8 cellular contexts compared by ENCODE assay signal in genomic region chr19:55258476-55258827, GRCh38. TPM values are rescaled to one million over a fixed set of nuclear protein-coding genes. Genes with fewer than 3 reads are reported as not detected.
DNase-seq lines count a peak whose midpoint lies in the region; ATAC-seq and TF ChIP-seq lines count a peak whose summit lies in the region.

No MANE protein-coding gene starts in this region.

- H3K27ac ChIP-seq in neural progenitor cell: peak overlapping the region; percentile 11

- H3K36me3 ChIP-seq in neural progenitor cell: no peaks in the 10 kb centered on the region

- peaks cover 36% of the 10 kb centered on the region for H3K36me3 Mint-ChIP-seq in activated B cell treated with CpG ODN at 0.5 μM for 24 hours (ENCODE audit: low read depth)
- no peaks in the 10 kb centered on the region for H3K36me3 Mint-ChIP-seq in neural progenitor cell

- H3K4me3 Mint-ChIP-seq in activated B cell treated with CpG ODN at 0.5 μM for 24 hours: peak overlapping the region; percentile 94
- H3K4me3 Mint-ChIP-seq in neural progenitor cell: peak overlapping the region; percentile 91

- H3K9ac ChIP-seq in neural progenitor cell: peak overlapping the region; percentile 77

- H3K79me2 ChIP-seq in neural progenitor cell (ENCODE audit: low read depth): peaks cover 52% of the 10 kb centered on the region

- H3K27me3 ChIP-seq in neural progenitor cell: no peaks in the 10 kb centered on the region

- H3K27me3 Mint-ChIP-seq in activated B cell treated with CpG ODN at 0.5 μM for 24 hours (no peaks in the 10 kb centered on the region), neural progenitor cell (ENCODE audit: insufficient read depth, low read depth) (peaks cover 2% of the 10 kb centered on the region)

- H4K20me1 ChIP-seq in neural progenitor cell (ENCODE audit: low read depth): peaks cover 48% of the 10 kb centered on the region

- H3K4me3 ChIP-seq in epithelial cell of proximal tubule (ENCODE audit: low read depth, low read length) (peak overlapping the region; percentile 87), neural progenitor cell (peak overlapping the region; percentile 71)

- CTCF ChIA-PET in activated B cell treated with CpG ODN at 0.5 μM for 24 hours (lab: Charles Lee): no interaction called here

- H3K4me1 Mint-ChIP-seq in activated B cell treated with CpG ODN at 0.5 μM for 24 hours (peaks cover 57% of the 10 kb centered on the region), neural progenitor cell (peaks cover 49% of the 10 kb centered on the region)

- peak; percentile 62 for DNase-seq in NK-92 treated with Interleukin-12 subunit alpha and Interleukin-12 subunit beta, amount 100 ng/mL, for 24 hours (lab: John Stamatoyannopoulos, UW)
- no peak for DNase-seq in NK-92 (lab: John Stamatoyannopoulos, UW; ENCODE audit: unreplicated experiment)
- DNase-seq in activated B cell treated with CpG ODN at 0.5 μM for 24 hours: no peak
- DNase-seq in epithelial cell of proximal tubule (ENCODE audit: low read depth): no peak
- DNase-seq in neural progenitor cell (ENCODE audit: low spot score): peak; percentile 42
- no peak for DNase-seq in islet precursor cell
- no peak for DNase-seq in cerebellar nuclear complex (lab: John Stamatoyannopoulos, UW)

- peak overlapping the region; percentile 94 for H3K4me2 ChIP-seq in neural progenitor cell

- no peak for TF ChIP-seq CTCF in activated B cell treated with CpG ODN at 0.5 μM for 24 hours (IDR thresholded peaks at IDR 0.05)
- no peak for TF ChIP-seq CTCF in epithelial cell of proximal tubule (conservative IDR thresholded peaks at IDR 0.05; ENCODE audit: low read depth, low read length)
- no peak for TF ChIP-seq CTCF in neural progenitor cell (IDR thresholded peaks at IDR 0.05)

- intact Hi-C loops in activated B cell treated with CpG ODN at 0.5 μM for 24 hours (cut with micrococcal nuclease): loop anchor here (2.0 to 10.0 kb wide), 3 partner anchors 44 to 796 kb away; partner anchors contain the start of genes LENG9, ZNF524 and ZNF865

- peak; percentile 5 for ATAC-seq in HG03108 (IDR thresholded peaks at IDR 0.05; ENCODE audit: unreplicated experiment)
- ATAC-seq in activated B cell treated with CpG ODN at 0.5 μM for 24 hours (ENCODE audit: low read depth): peak; percentile 7

- H3F3A ChIP-seq in neural progenitor cell (ENCODE audit: low read depth): peaks cover 21% of the 10 kb centered on the region

- POLR2A ChIA-PET in activated B cell treated with CpG ODN at 0.5 μM for 24 hours (lab: Charles Lee): interaction anchor here (0.5 to 12.3 kb wide), 13 partner anchors 17 to 396 kb away, joined by 3 to 277 read pairs (median 8); partner anchors contain the start of genes BRSK1, HSPBP1, ISOC2 and KMT5C

- H3K27ac Mint-ChIP-seq in activated B cell treated with CpG ODN at 0.5 μM for 24 hours (peak overlapping the region; percentile 96), neural progenitor cell (no peak overlapping the region)

- peaks cover 20% of the 10 kb centered on the region for H3K4me1 ChIP-seq in neural progenitor cell

- no peaks in the 10 kb centered on the region for H3K9me3 ChIP-seq in neural progenitor cell (ENCODE audit: low read depth)

- no peak overlapping the region for H2AFZ ChIP-seq in neural progenitor cell (replicated peaks)

- H3K9me3 Mint-ChIP-seq in activated B cell treated with CpG ODN at 0.5 μM for 24 hours: no peaks in the 10 kb centered on the region
- no peaks in the 10 kb centered on the region for H3K9me3 Mint-ChIP-seq in neural progenitor cell

RNA-seq across cellular contexts. Expression of gene PPP6R1, which starts 0.4 kb away (rescaled TPM):
- 203 and 220 TPM in 2 replicates for total RNA-seq in activated B cell treated with CpG ODN at 0.5 μM for 24 hours
- total RNA-seq in epithelial cell of proximal tubule: 43.8 and 62.5 TPM in 2 replicates
- total RNA-seq in neural progenitor cell (ENCODE audit: low replicate concordance): 13.1 and 40.4 TPM in 2 replicates

RNA-seq across cellular contexts. Expression of gene HSPBP1, which starts 21.5 kb away (rescaled TPM):
- total RNA-seq in activated B cell treated with CpG ODN at 0.5 μM for 24 hours (32.2 and 32.9 TPM in 2 replicates), epithelial cell of proximal tubule (67.3 and 73.9 TPM in 2 replicates), neural progenitor cell (ENCODE audit: low replicate concordance) (15.0 and 43.1 TPM in 2 replicates)

RNA-seq across cellular contexts. Expression of gene BRSK1, which starts 25.3 kb away (rescaled TPM):
- total RNA-seq in activated B cell treated with CpG ODN at 0.5 μM for 24 hours: 1.3 and 2.7 TPM in 2 replicates
- 2.0 and 16.1 TPM in 2 replicates for total RNA-seq in epithelial cell of proximal tubule
- 24.1 and 43.1 TPM in 2 replicates for total RNA-seq in neural progenitor cell (ENCODE audit: low replicate concordance)

RNA-seq across cellular contexts. Expression of gene TMEM86B, which starts 29.9 kb away (rescaled TPM):
- total RNA-seq in activated B cell treated with CpG ODN at 0.5 μM for 24 hours (12.6 and 14.8 TPM in 2 replicates), epithelial cell of proximal tubule (2.1 and 2.6 TPM in 2 replicates), neural progenitor cell (ENCODE audit: low replicate concordance) (1.4 and 3.3 TPM in 2 replicates)

RNA-seq across cellular contexts. Expression of gene PTPRH, which starts 49.2 kb away (rescaled TPM):
- total RNA-seq in activated B cell treated with CpG ODN at 0.5 μM for 24 hours: not detected in 2 replicates
- total RNA-seq in epithelial cell of proximal tubule: 1.1 and 2.8 TPM in 2 replicates
- total RNA-seq in neural progenitor cell (ENCODE audit: low replicate concordance): not detected in 2 replicates

Comparison
In these comparisons a context has a peak if more than half of its experiments do, and no peak if none do; other contexts are left out.
1. DNase-seq: peak in NK-92 treated with Interleukin-12 subunit alpha and Interleukin-12 subunit beta, amount 100 ng/mL, for 24 hours (single experiment) and neural progenitor cell (single experiment); none in NK-92 (single experiment), activated B cell treated with CpG ODN at 0.5 μM for 24 hours (single experiment), epithelial cell of proximal tubule (single experiment), islet precursor cell (single experiment) and cerebellar nuclear complex (0 of 2).